Comparison of ENCODE assay signal across 11 cellular contexts in genomic region chr21:43196789-43197188, GRCh38. TPM values are rescaled to one million over a fixed set of nuclear protein-coding genes. Genes with fewer than 3 reads are reported as not detected.
DNase-seq lines count a peak whose midpoint lies in the region; ATAC-seq lines count a peak whose summit lies in the region.
"Had no signal": no experiment of that assay in that cellular context is flagged by ENCODE, and none has a peak within 500 bp of the region (broad histone marks: within the 10 kb centered on the region; RNA-seq: fewer than 3 reads in every experiment).

No MANE protein-coding gene starts in this region.

- ATAC-seq in left lobe of liver, result no peak
- ATAC-seq in activated CD4-positive, CD25-positive, alpha-beta regulatory T cell treated with anti-CD3 and anti-CD28 coated beads, Interleukin-2, amount 50 U/mL, for 24 hours, result no peak
- ATAC-seq in activated naive CD4-positive, alpha-beta T cell treated with anti-CD3 and anti-CD28 coated beads, Interleukin-2, amount 50 U/mL, for 72 hours, result no peak
- ATAC-seq: HCT116 had no signal

- peaks cover 13 to 23% of the 10 kb centered on the region in 2 donors for H3K9me3 Mint-ChIP-seq in activated naive CD4-positive, alpha-beta T cell treated with anti-CD3 and anti-CD28 coated beads, Interleukin-2, amount 50 U/mL, for 72 hours

- H3K36me3 ChIP-seq in adipocyte (ENCODE audit: control insufficient read depth, insufficient read depth, low read length, severe bottlenecking), result no peaks in the 10 kb centered on the region

- H3K27ac Mint-ChIP-seq in activated naive CD4-positive, alpha-beta T cell treated with anti-CD3 and anti-CD28 coated beads, Interleukin-2, amount 50 U/mL, for 72 hours, result no peak overlapping the region
- H3K27ac Mint-ChIP-seq: stimulated activated naive CD8-positive, alpha-beta T cell treated with anti-CD3 and anti-CD28 coated beads, Interleukin-15, Interleukin-2, amounts not matched to agents 100 ng/mL and 50 ng/mL, for 24 hours had no signal

- peaks cover 40% of the 10 kb centered on the region for H3K4me1 ChIP-seq in adipocyte (ENCODE audit: control insufficient read depth, insufficient read depth, low read length)

- peak overlapping the region; percentile 29 for H3K4me3 ChIP-seq in adipocyte (ENCODE audit: low read length)

- no peak overlapping the region for H3K9ac ChIP-seq in adipocyte (ENCODE audit: low read length)

- peaks cover 16 to 22% of the 10 kb centered on the region in 2 donors for H3K36me3 Mint-ChIP-seq in activated naive CD4-positive, alpha-beta T cell treated with anti-CD3 and anti-CD28 coated beads, Interleukin-2, amount 50 U/mL, for 72 hours

- DNase-seq in NCI-H2107 (lab: John Stamatoyannopoulos, UW), result peak; percentile 23
- DNase-seq in adipocyte (ENCODE audit: low read depth), result peak; percentile 24
- peak; percentile 21 for DNase-seq in left lobe of liver (ENCODE audit: low spot score)
- DNase-seq in superior temporal gyrus (ENCODE audit: extremely low spot score), result peak; percentile 10
- no peak for DNase-seq in activated CD4-positive, alpha-beta T cell treated with anti-CD3 and anti-CD28 coated beads, Interleukin-2, amount 50 U/mL, for 4 hours
- DNase-seq in activated naive CD4-positive, alpha-beta T cell treated with anti-CD3 and anti-CD28 coated beads, Interleukin-2, amount 50 U/mL, for 72 hours (ENCODE audit: low spot score in 2 of 2), result no peak
- DNase-seq: kidney glomerular epithelial cell, T-helper 2 cell had no signal

- peaks cover 6% of the 10 kb centered on the region for H3K27me3 ChIP-seq in adipocyte (replicated peaks; ENCODE audit: control insufficient read depth, insufficient read depth, low read length)

- H3K9me3 ChIP-seq in adipocyte (ENCODE audit: control insufficient read depth, low read length), result peaks cover 27% of the 10 kb centered on the region

RNA-seq across cellular contexts. Expression of gene CRYAA, which starts 28.0 kb away (rescaled TPM):
- not detected for total RNA-seq in left lobe of liver
- total RNA-seq in activated naive CD4-positive, alpha-beta T cell treated with anti-CD3 and anti-CD28 coated beads, Interleukin-2, amount 50 U/mL, for 72 hours, result not detected

Comparison
In these comparisons a context has a peak if more than half of its experiments do, and no peak if none do; other contexts are left out.
1. DNase-seq: peak in NCI-H2107 (single experiment), adipocyte (single experiment), left lobe of liver (single experiment) and superior temporal gyrus (single experiment); none in activated CD4-positive, alpha-beta T cell treated with anti-CD3 and anti-CD28 coated beads, Interleukin-2, amount 50 U/mL, for 4 hours (0 of 2) and activated naive CD4-positive, alpha-beta T cell treated with anti-CD3 and anti-CD28 coated beads, Interleukin-2, amount 50 U/mL, for 72 hours (0 of 2).